Comparison of ENCODE assay signal across 8 cellular contexts in genomic region chr6:42781546-42781810, GRCh38. TPM values are rescaled to one million over a fixed set of nuclear protein-coding genes. Genes with fewer than 3 reads are reported as not detected.
DNase-seq lines count a peak whose midpoint lies in the region; ATAC-seq and TF ChIP-seq lines count a peak whose summit lies in the region.

No MANE protein-coding gene starts in this region.

- DNase-seq in GM20000 (ENCODE audit: low spot score), result peak; percentile 45
- DNase-seq in OCI-M1 (lab: John Stamatoyannopoulos, UW), result peak; percentile 78
- no peak for DNase-seq in epithelial cell of esophagus (ENCODE audit: low read depth)
- DNase-seq in prostate gland (ENCODE audit: low spot score), result no peak
- DNase-seq in NK-92 (lab: John Stamatoyannopoulos, UW; ENCODE audit: unreplicated experiment), result no peak
- DNase-seq in C1 segment of cervical spinal cord (lab: John Stamatoyannopoulos, UW), result no peak
- DNase-seq in GM19238 (ENCODE audit: insufficient read length, low spot score), result no peak

- H3K36me3 ChIP-seq in prostate gland, result no peaks in the 10 kb centered on the region

- no peak for ATAC-seq in GM19328 (IDR thresholded peaks at IDR 0.05; ENCODE audit: unreplicated experiment)

- peak overlapping the region; percentile 98 to 100 for H3K27ac ChIP-seq in prostate gland

- H3K4me3 ChIP-seq in epithelial cell of esophagus (ENCODE audit: low read length), result peak overlapping the region; percentile 41
- peak overlapping the region; percentile 67 to 98 for H3K4me3 ChIP-seq in prostate gland

- no peaks in the 10 kb centered on the region for H3K4me1 ChIP-seq in prostate gland (replicated peaks)

- H3K9me3 ChIP-seq in prostate gland, result no peaks in the 10 kb centered on the region

- no peak for TF ChIP-seq POLR2A in prostate gland (IDR thresholded peaks at IDR 0.05)

- intact Hi-C loops in prostate gland (cut with DNase I), result loop anchor here (1.0 kb wide), 1 partner anchor 35 kb away; the partner anchor contains the start of gene TBCC

- TF ChIP-seq CTCF in GM20000 (IDR thresholded peaks at IDR 0.05; ENCODE audit: extremely low read depth, missing control alignments), result no peak
- TF ChIP-seq CTCF in epithelial cell of esophagus (IDR thresholded peaks at IDR 0.05; ENCODE audit: insufficient read depth, low read depth, low read length, missing control alignments), result no peak
- TF ChIP-seq CTCF in prostate gland (IDR thresholded peaks at IDR 0.05), result no peak

- WGBS in prostate gland, result under 1% methylated on average over 4 of the region's 4 CpGs

- no peaks in the 10 kb centered on the region for H3K27me3 ChIP-seq in prostate gland (replicated peaks; ENCODE audit: insufficient read depth)

RNA-seq across cellular contexts. Expression of gene BICRAL, which starts 0.4 kb away (rescaled TPM):
- 10 to 100 TPM; 21.0 to 26.2 TPM for total RNA-seq in prostate gland

RNA-seq across cellular contexts. Expression of gene TBCC, which starts 35.6 kb away (rescaled TPM):
- total RNA-seq in prostate gland, result 10 to 100 TPM; 43.4 to 59.8 TPM

RNA-seq across cellular contexts. Expression of gene PRPH2, which starts 59.1 kb away (rescaled TPM):
- total RNA-seq in prostate gland, result 1 to 10 TPM in 1 of 2 donors, under 1 TPM in 1; 0.27 to 3.3 TPM

Comparison
In these comparisons a context has a peak if more than half of its experiments do, and no peak if none do; other contexts are left out.
1. DNase-seq: peak in GM20000 (single experiment) and OCI-M1 (single experiment); none in epithelial cell of esophagus (single experiment), prostate gland (single experiment), NK-92 (single experiment), C1 segment of cervical spinal cord (0 of 14) and GM19238 (single experiment).